1 cellular context compared by ENCODE assay signal in the genomic region with DNA sequence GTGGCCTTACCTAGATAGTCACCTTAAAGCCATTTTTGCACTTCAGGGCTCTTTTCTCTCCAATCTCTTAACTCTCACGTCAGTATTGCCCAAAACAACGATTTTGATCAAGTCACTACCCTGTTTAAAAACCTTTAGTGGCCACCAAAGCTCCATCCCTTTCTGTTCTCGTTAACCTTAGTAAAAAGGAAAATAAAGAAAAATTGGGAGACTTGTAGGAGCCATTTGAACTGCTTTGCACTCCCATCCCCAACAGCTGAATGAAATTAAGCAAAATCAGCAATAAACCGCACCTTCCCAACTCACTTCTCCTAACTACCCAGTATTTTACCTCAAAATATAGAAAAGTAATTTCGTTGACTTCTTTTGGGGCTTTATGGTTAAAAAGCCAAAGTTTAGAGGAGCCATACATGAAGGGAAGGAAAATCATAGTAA.
TF ChIP-seq lines count a peak whose summit lies in the region.

No MANE protein-coding gene starts in this region.

TF ChIP-seq in HCT116, 20 proteins besides CTCF, POLR2A, EP300 and RAD21 (continued from another document):
- TF ChIP-seq, protein P1, sequence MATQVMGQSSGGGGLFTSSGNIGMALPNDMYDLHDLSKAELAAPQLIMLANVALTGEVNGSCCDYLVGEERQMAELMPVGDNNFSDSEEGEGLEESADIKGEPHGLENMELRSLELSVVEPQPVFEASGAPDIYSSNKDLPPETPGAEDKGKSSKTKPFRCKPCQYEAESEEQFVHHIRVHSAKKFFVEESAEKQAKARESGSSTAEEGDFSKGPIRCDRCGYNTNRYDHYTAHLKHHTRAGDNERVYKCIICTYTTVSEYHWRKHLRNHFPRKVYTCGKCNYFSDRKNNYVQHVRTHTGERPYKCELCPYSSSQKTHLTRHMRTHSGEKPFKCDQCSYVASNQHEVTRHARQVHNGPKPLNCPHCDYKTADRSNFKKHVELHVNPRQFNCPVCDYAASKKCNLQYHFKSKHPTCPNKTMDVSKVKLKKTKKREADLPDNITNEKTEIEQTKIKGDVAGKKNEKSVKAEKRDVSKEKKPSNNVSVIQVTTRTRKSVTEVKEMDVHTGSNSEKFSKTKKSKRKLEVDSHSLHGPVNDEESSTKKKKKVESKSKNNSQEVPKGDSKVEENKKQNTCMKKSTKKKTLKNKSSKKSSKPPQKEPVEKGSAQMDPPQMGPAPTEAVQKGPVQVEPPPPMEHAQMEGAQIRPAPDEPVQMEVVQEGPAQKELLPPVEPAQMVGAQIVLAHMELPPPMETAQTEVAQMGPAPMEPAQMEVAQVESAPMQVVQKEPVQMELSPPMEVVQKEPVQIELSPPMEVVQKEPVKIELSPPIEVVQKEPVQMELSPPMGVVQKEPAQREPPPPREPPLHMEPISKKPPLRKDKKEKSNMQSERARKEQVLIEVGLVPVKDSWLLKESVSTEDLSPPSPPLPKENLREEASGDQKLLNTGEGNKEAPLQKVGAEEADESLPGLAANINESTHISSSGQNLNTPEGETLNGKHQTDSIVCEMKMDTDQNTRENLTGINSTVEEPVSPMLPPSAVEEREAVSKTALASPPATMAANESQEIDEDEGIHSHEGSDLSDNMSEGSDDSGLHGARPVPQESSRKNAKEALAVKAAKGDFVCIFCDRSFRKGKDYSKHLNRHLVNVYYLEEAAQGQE (IDR thresholded peaks at IDR 0.05; ENCODE audit: low read depth), result no peak
- no peak for TF ChIP-seq EZH2 (IDR thresholded peaks at IDR 0.05)
